14 cellular contexts compared by ENCODE assay signal in the genomic region with DNA sequence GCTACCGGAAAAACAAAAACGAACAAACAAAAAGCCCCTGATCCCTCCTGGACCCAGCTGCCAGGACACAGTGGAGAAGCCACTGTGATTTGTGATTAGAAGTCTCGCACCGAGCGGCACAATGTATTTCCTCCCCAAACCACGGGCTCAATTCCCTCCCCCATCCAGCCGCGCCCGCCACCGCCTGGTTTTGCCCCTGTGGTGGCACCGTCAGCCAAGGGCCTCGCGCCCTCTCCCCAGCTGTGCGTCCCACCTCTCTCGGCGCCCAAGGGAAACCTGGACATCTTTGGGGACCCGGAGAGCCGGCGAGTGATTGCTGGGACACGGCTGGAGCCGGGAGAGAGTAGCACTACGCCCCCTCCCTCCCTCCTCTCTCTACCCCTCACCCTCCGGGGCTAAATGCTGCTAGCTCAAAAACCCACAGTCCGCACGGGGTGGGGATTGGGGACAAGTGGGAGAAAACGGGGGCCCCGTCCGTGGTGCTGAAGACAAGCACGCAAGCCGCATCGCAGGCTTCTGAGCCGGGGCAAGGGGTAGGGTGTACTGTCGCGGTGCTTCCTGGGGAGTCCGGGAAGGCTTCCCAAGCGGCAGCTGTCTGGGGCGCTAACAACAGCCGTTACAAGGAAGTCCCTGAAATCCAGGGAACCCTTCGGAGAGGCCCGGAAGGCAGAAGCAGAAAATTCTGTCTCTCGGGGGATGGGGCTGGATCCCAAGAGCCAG.
A peak's percentile ranks its signal among the peaks of the same experiment; 100 is the strongest.
DNase-seq lines count a peak whose midpoint lies in the region; ATAC-seq and FAIRE-seq lines count a peak whose summit lies in the region.
"Had no signal": no experiment of that assay in that cellular context is flagged by ENCODE, and none has a peak within 500 bp of the region (broad histone marks: within the 10 kb centered on the region; RNA-seq: fewer than 3 reads in every experiment).

No MANE protein-coding gene starts in this region.

- ATAC-seq in GM18873 (IDR thresholded peaks at IDR 0.05; ENCODE audit: low FRiP score, unreplicated experiment) (no peak), GM21515 (IDR thresholded peaks at IDR 0.05; ENCODE audit: unreplicated experiment) (no peak)
- ATAC-seq: natural killer cell; stimulated activated effector memory CD8-positive, alpha-beta T cell treated with anti-CD3 and anti-CD28 coated beads, Interleukin-12 subunit alpha, Interleukin-12 subunit beta, amount 100 ng/mL, for 72 hours had no signal

- H3K27me3 ChIP-seq in NT2/D1 (ENCODE audit: insufficient read depth, insufficient read length): peaks cover 69% of the 10 kb centered on the region

- peaks cover 21% of the 10 kb centered on the region for H3K4me1 ChIP-seq in NT2/D1 (ENCODE audit: insufficient read depth, insufficient read length)

- no peaks in the 10 kb centered on the region for H3K9me3 ChIP-seq in NT2/D1 (ENCODE audit: insufficient read depth, low read length)
- no peaks in the 10 kb centered on the region for H3K9me3 ChIP-seq in iPS-18c (ENCODE audit: control insufficient read depth, insufficient read depth, low read length)

- peak overlapping the region; percentile 83 for H3K4me3 ChIP-seq in NT2/D1 (ENCODE audit: insufficient read length, low read depth)
- H3K4me3 ChIP-seq in iPS-18c (ENCODE audit: insufficient read depth, low read depth, low read length): peak overlapping the region; percentile 48

- peak; percentile 21 for DNase-seq in stimulated activated CD4-positive, alpha-beta T cell treated with anti-CD3 and anti-CD28 coated beads, Interleukin-15, amount 100 ng/mL, for 24 hours
- DNase-seq in stimulated activated CD4-positive, alpha-beta T cell treated with anti-CD3 and anti-CD28 coated beads, Interleukin-4, amount 100 ng/mL, for 1 hour: no peak
- DNase-seq in NT2/D1 (ENCODE audit: low read depth, low spot score): peak; percentile 54
- DNase-seq in urothelium cell line (ENCODE audit: low spot score): peak; percentile 67
- no peak for DNase-seq in DMS153 (lab: John Stamatoyannopoulos, UW)
- DNase-seq: CD8-positive, alpha-beta memory T cell; natural killer cell; NCI-H2029 treated with DMSO at 0.1 percent for 48 hours; RPMI8226 had no signal

- FAIRE-seq in urothelium cell line (lab: Jason Lieb, UNC): no peak
- FAIRE-seq: TTC549 had no signal

- H3K9ac ChIP-seq in NT2/D1 (ENCODE audit: insufficient read length, low read depth): peak overlapping the region; percentile 86

- no peaks in the 10 kb centered on the region for H3K36me3 ChIP-seq in NT2/D1 (ENCODE audit: insufficient read depth, insufficient read length, low read length)

Comparison
In these comparisons a context has a peak if more than half of its experiments do, and no peak if none do; other contexts are left out.
1. DNase-seq: peak in stimulated activated CD4-positive, alpha-beta T cell treated with anti-CD3 and anti-CD28 coated beads, Interleukin-15, amount 100 ng/mL, for 24 hours (single experiment), NT2/D1 (single experiment) and urothelium cell line (single experiment); none in stimulated activated CD4-positive, alpha-beta T cell treated with anti-CD3 and anti-CD28 coated beads, Interleukin-4, amount 100 ng/mL, for 1 hour (single experiment) and DMS153 (single experiment).